28 cellular contexts compared by ENCODE assay signal in genomic region chr22:47046411-47047065, GRCh38.
DNase-seq lines count a peak whose midpoint lies in the region; ATAC-seq, FAIRE-seq and TF ChIP-seq lines count a peak whose summit lies in the region.
"Had no signal": no experiment of that assay in that cellular context is flagged by ENCODE, and none has a peak within 500 bp of the region (broad histone marks: within the 10 kb centered on the region; RNA-seq: fewer than 3 reads in every experiment).

No MANE protein-coding gene starts in this region.

- FAIRE-seq in small intestine (lab: Jason Lieb, UNC) = no peak
- FAIRE-seq in GM12892 (lab: Jason Lieb, UNC) = no peak

- intact Hi-C loops in esophagus squamous epithelium (cut with DNase I) = no loop called here

- no peak overlapping the region for H2BK15ac ChIP-seq in H9 (ENCODE audit: low read depth, low read length)

- H4K20me1 ChIP-seq in H9 (ENCODE audit: control insufficient read depth, insufficient read depth, insufficient read length) = no peaks in the 10 kb centered on the region

- H3K79me2 ChIP-seq in H9 (ENCODE audit: insufficient read depth, low read length) = no peaks in the 10 kb centered on the region; the same call in 1 of the 2 replicates

- H3K4me3 ChIP-seq in esophagus squamous epithelium = no peak overlapping the region
- H3K4me3 ChIP-seq in small intestine (ENCODE audit: low read depth in 1 of 2, low read length in 2 of 2) = no peak overlapping the region
- H3K4me3 ChIP-seq: body of pancreas, heart right ventricle, SJSA1, tibial nerve had no signal

- no peak overlapping the region for H4K8ac ChIP-seq in H9 (replicated peaks; ENCODE audit: insufficient read length, low read depth, low read length)

- H3K4me1 ChIP-seq in H9 (ENCODE audit: insufficient read depth, low read length) (no peaks in the 10 kb centered on the region; the same call in 1 of the 2 replicates), esophagus squamous epithelium (peaks cover 6 to 72% (median 16%) of the 10 kb centered on the region in 3 donors), small intestine (ENCODE audit: control insufficient read depth in 2 of 2, insufficient read depth in 1 of 2, low read depth in 1 of 2, low read length in 1 of 2) (peaks cover 7 to 10% of the 10 kb centered on the region in 2 donors)
- H3K4me1 ChIP-seq: BE2C, heart right ventricle, SJSA1 had no signal

- no peak for TF ChIP-seq CTCF in H9 (conservative IDR thresholded peaks at IDR 0.05)
- TF ChIP-seq CTCF in esophagus squamous epithelium (IDR thresholded peaks at IDR 0.05) = no peak

- no peaks in the 10 kb centered on the region for H3K79me1 ChIP-seq in H9 (ENCODE audit: insufficient read depth, low read depth, low read length, poor library complexity, severe bottlenecking)

- H3K27ac ChIP-seq in H9 (ENCODE audit: insufficient read length, low read depth, low read length) (no peak overlapping the region), esophagus squamous epithelium (peak overlapping the region; percentile 9 to 90 (median 80)), small intestine (ENCODE audit: low read depth in 1 of 2, low read length in 1 of 2) (no peak overlapping the region)
- H3K27ac ChIP-seq: body of pancreas, heart right ventricle, SJSA1, tibial nerve had no signal

- no peak for DNase-seq in activated naive CD4-positive, alpha-beta T cell treated with anti-CD3 and anti-CD28 coated beads, Interleukin-2, amount 10 ng/mL, durations not matched to agents 7 days and 5 days
- DNase-seq in activated naive CD4-positive, alpha-beta T cell treated with Interleukin-2 at 50 U/mL for 16 hours = no peak
- no peak for DNase-seq in H9
- DNase-seq in esophagus squamous epithelium (lab: John Stamatoyannopoulos, UW) = no peak
- DNase-seq in small intestine = peak; percentile 9
- no peak for DNase-seq in GM12892 (ENCODE audit: insufficient read length)
- DNase-seq in LoVo (ENCODE audit: low spot score) = no peak
- DNase-seq: ACHN; activated CD4-positive, alpha-beta T cell treated with anti-CD3 and anti-CD28 coated beads, Interleukin-2, amount 50 U/mL, for 48 hours; activated CD4-positive, CD25-positive, alpha-beta regulatory T cell; activated gamma-delta T cell; BE2C; DMS53; effector CD4-positive, alpha-beta T cell; foreskin fibroblast; kidney glomerular epithelial cell; NCI-H1092; NCI-H187; NCI-H69; T-cell had no signal

- no peak overlapping the region for H2BK12ac ChIP-seq in H9 (ENCODE audit: insufficient read length, low read depth, low read length)

- H3K27ac Mint-ChIP-seq in activated naive CD4-positive, alpha-beta T cell treated with anti-CD3 and anti-CD28 coated beads, Interleukin-2, amount 10 ng/mL, durations not matched to agents 7 days and 5 days = peak overlapping the region; percentile 24
- H3K27ac Mint-ChIP-seq in H9 = peak overlapping the region in 2 of 3 experiments; percentile 21 to 32; a peak in 2 of 7 replicates
- H3K27ac Mint-ChIP-seq: IgD-negative memory B cell, progenitor cell of endocrine pancreas, T-cell had no signal

- H3K27me3 ChIP-seq in H9 (ENCODE audit: insufficient read depth, low read length) (no peaks in the 10 kb centered on the region), esophagus squamous epithelium (no peaks in the 10 kb centered on the region), small intestine (ENCODE audit: control insufficient read depth in 2 of 2, insufficient read depth in 2 of 2, low read length in 2 of 2) (no peaks in the 10 kb centered on the region)
- H3K27me3 ChIP-seq: BE2C, body of pancreas, heart right ventricle, SJSA1, tibial nerve had no signal

- H3K36me3 ChIP-seq in esophagus squamous epithelium (peaks cover 0 to 3% (median 0%) of the 10 kb centered on the region in 3 donors), small intestine (ENCODE audit: control insufficient read depth in 2 of 2, insufficient read depth in 2 of 2, low read length in 2 of 2) (peaks cover 0 to 2% of the 10 kb centered on the region in 2 donors)
- H3K36me3 ChIP-seq: BE2C, heart right ventricle, SJSA1, tibial nerve had no signal

- H2BK120ac ChIP-seq in H9 (ENCODE audit: low read depth, low read length, poor library complexity, severe bottlenecking) = no peak overlapping the region

- H3K18ac ChIP-seq in H9 (ENCODE audit: insufficient read length, low read depth, low read length) = no peak overlapping the region

- no peaks in the 10 kb centered on the region for H3K36me3 Mint-ChIP-seq in activated naive CD4-positive, alpha-beta T cell treated with anti-CD3 and anti-CD28 coated beads, Interleukin-2, amount 10 ng/mL, durations not matched to agents 7 days and 5 days
- H3K36me3 Mint-ChIP-seq in H9 (ENCODE audit: insufficient read depth in 1 of 3, low read depth in 3 of 3) = no peaks in the 10 kb centered on the region
- H3K36me3 Mint-ChIP-seq: T-cell had no signal

- TF ChIP-seq POLR2A in esophagus squamous epithelium (IDR thresholded peaks at IDR 0.05) = no peak
- TF ChIP-seq POLR2A in GM12892 (IDR thresholded peaks at IDR 0.05; ENCODE audit: low read depth, low read length) = no peak

- no peak overlapping the region for H2BK20ac ChIP-seq in H9 (ENCODE audit: low read depth, low read length, poor library complexity, severe bottlenecking)

- H3K23me2 ChIP-seq in H9 (ENCODE audit: insufficient read length, low read depth, low read length, poor library complexity, severe bottlenecking) = no peaks in the 10 kb centered on the region

- no peak overlapping the region for H4K91ac ChIP-seq in H9 (ENCODE audit: insufficient read length, low read depth, low read length)

- no peak overlapping the region for H2BK5ac ChIP-seq in H9 (ENCODE audit: insufficient read length, low read length)

- no peak overlapping the region for H2AFZ ChIP-seq in H9 (ENCODE audit: low read length)

- no peaks in the 10 kb centered on the region for H3K9me3 ChIP-seq in H9 (ENCODE audit: control insufficient read depth, low read depth, low read length)
- no peaks in the 10 kb centered on the region for H3K9me3 ChIP-seq in esophagus squamous epithelium
- no peaks in the 10 kb centered on the region for H3K9me3 ChIP-seq in small intestine (ENCODE audit: control insufficient read depth, low read depth)
- H3K9me3 ChIP-seq: BE2C, body of pancreas, heart right ventricle, SJSA1, tibial nerve had no signal

- WGBS in H9 (ENCODE audit: extremely low coverage, insufficient read length, low lambda C conversion rate) = no CpG with 5 or more reads among the region's 10 CpGs
- 68 to 83% methylated on average over 1 to 5 of the region's 10 CpGs for WGBS in esophagus squamous epithelium, 2 donors
- 56 to 68% (median 67%) methylated on average over 10 of the region's 10 CpGs for WGBS in small intestine, 3 donors

- H4K5ac ChIP-seq in H9 (ENCODE audit: insufficient read length, low read depth, low read length) = no peak overlapping the region

- H3K56ac ChIP-seq in H9 (ENCODE audit: insufficient read length, low read depth, low read length) = no peak overlapping the region

- H3K4me3 Mint-ChIP-seq in activated naive CD4-positive, alpha-beta T cell treated with anti-CD3 and anti-CD28 coated beads, Interleukin-2, amount 10 ng/mL, durations not matched to agents 7 days and 5 days = no peak overlapping the region
- H3K4me3 Mint-ChIP-seq in H9 = no peak overlapping the region
- H3K4me3 Mint-ChIP-seq: T-cell had no signal

- no peak overlapping the region; the same call in 1 of the 2 replicates for H3K14ac ChIP-seq in H9 (ENCODE audit: insufficient read depth, low read length)

- H3T11ph ChIP-seq in H9 (ENCODE audit: low read length) = no peak overlapping the region

- peaks cover 10% of the 10 kb centered on the region for H3K4me1 Mint-ChIP-seq in activated naive CD4-positive, alpha-beta T cell treated with anti-CD3 and anti-CD28 coated beads, Interleukin-2, amount 10 ng/mL, durations not matched to agents 7 days and 5 days
- peaks cover 18 to 28% of the 10 kb centered on the region in 2 experiments for H3K4me1 Mint-ChIP-seq in H9

- no peaks in the 10 kb centered on the region for H3K27me3 Mint-ChIP-seq in activated naive CD4-positive, alpha-beta T cell treated with anti-CD3 and anti-CD28 coated beads, Interleukin-2, amount 10 ng/mL, durations not matched to agents 7 days and 5 days
- H3K27me3 Mint-ChIP-seq in H9 (ENCODE audit: low read depth) = no peaks in the 10 kb centered on the region; the same call in none of the 2 replicates
- H3K27me3 Mint-ChIP-seq: IgD-negative memory B cell, progenitor cell of endocrine pancreas, T-cell had no signal

- H3K9me3 Mint-ChIP-seq in activated naive CD4-positive, alpha-beta T cell treated with anti-CD3 and anti-CD28 coated beads, Interleukin-2, amount 10 ng/mL, durations not matched to agents 7 days and 5 days = no peaks in the 10 kb centered on the region
- H3K9me3 Mint-ChIP-seq in H9 = no peaks in the 10 kb centered on the region
- H3K9me3 Mint-ChIP-seq: IgD-negative memory B cell, T-cell had no signal

- ATAC-seq in HG03045 (IDR thresholded peaks at IDR 0.05; ENCODE audit: unreplicated experiment) = no peak
- ATAC-seq: body of pancreas, heart right ventricle, Panc1, T-cell had no signal

- no peak overlapping the region for H3K4me2 ChIP-seq in H9 (ENCODE audit: insufficient read depth, insufficient read length, low read length)

- no peak overlapping the region for H2AK5ac ChIP-seq in H9 (ENCODE audit: insufficient read length, low read length)

- CTCF ChIA-PET in activated naive CD4-positive, alpha-beta T cell treated with anti-CD3 and anti-CD28 coated beads, Interleukin-2, amount 10 ng/mL, durations not matched to agents 7 days and 5 days (lab: Charles Lee) = no interaction called here

- H3K4ac ChIP-seq in H9 (ENCODE audit: low read depth, low read length) = no peak overlapping the region; the same call in 1 of the 2 replicates

- H3K23ac ChIP-seq in H9 (ENCODE audit: insufficient read length, low read depth, low read length) = no peak overlapping the region

- no peak overlapping the region for H3K9ac ChIP-seq in H9 (ENCODE audit: extremely low read depth, insufficient read length, low read length)

Comparison
In these comparisons a context has a peak if more than half of its experiments do, and no peak if none do; other contexts are left out.
1. H3K27ac ChIP-seq: peak in esophagus squamous epithelium (4 of 4); none in H9 (single experiment) and small intestine (0 of 2).